Comparison of ENCODE assay signal across 1 cellular context in the genomic region with DNA sequence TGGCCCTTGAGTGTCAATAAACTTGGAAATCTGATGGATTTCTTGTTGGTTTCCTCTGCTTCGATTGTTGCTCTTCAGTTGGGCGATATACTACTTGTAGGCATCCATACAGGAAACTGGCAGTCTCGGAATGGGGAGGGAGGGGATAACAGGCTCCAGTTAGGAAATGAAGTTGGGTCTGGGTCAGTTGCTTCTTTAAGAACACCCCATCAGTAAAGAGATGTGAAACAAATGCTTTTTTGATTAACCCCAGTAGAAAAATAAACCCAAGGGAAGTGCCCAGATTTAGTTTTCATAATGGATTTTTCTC.
TF ChIP-seq lines count a peak whose summit lies in the region.

No MANE protein-coding gene starts in this region.

TF ChIP-seq in GM23338, 12 proteins besides CTCF, POLR2A, EP300 and RAD21 (continued from another document):
- TF ChIP-seq EZH2phosphoT487 (IDR thresholded peaks at IDR 0.05; ENCODE audit: unreplicated experiment), result no peak
- TF ChIP-seq, protein P1, sequence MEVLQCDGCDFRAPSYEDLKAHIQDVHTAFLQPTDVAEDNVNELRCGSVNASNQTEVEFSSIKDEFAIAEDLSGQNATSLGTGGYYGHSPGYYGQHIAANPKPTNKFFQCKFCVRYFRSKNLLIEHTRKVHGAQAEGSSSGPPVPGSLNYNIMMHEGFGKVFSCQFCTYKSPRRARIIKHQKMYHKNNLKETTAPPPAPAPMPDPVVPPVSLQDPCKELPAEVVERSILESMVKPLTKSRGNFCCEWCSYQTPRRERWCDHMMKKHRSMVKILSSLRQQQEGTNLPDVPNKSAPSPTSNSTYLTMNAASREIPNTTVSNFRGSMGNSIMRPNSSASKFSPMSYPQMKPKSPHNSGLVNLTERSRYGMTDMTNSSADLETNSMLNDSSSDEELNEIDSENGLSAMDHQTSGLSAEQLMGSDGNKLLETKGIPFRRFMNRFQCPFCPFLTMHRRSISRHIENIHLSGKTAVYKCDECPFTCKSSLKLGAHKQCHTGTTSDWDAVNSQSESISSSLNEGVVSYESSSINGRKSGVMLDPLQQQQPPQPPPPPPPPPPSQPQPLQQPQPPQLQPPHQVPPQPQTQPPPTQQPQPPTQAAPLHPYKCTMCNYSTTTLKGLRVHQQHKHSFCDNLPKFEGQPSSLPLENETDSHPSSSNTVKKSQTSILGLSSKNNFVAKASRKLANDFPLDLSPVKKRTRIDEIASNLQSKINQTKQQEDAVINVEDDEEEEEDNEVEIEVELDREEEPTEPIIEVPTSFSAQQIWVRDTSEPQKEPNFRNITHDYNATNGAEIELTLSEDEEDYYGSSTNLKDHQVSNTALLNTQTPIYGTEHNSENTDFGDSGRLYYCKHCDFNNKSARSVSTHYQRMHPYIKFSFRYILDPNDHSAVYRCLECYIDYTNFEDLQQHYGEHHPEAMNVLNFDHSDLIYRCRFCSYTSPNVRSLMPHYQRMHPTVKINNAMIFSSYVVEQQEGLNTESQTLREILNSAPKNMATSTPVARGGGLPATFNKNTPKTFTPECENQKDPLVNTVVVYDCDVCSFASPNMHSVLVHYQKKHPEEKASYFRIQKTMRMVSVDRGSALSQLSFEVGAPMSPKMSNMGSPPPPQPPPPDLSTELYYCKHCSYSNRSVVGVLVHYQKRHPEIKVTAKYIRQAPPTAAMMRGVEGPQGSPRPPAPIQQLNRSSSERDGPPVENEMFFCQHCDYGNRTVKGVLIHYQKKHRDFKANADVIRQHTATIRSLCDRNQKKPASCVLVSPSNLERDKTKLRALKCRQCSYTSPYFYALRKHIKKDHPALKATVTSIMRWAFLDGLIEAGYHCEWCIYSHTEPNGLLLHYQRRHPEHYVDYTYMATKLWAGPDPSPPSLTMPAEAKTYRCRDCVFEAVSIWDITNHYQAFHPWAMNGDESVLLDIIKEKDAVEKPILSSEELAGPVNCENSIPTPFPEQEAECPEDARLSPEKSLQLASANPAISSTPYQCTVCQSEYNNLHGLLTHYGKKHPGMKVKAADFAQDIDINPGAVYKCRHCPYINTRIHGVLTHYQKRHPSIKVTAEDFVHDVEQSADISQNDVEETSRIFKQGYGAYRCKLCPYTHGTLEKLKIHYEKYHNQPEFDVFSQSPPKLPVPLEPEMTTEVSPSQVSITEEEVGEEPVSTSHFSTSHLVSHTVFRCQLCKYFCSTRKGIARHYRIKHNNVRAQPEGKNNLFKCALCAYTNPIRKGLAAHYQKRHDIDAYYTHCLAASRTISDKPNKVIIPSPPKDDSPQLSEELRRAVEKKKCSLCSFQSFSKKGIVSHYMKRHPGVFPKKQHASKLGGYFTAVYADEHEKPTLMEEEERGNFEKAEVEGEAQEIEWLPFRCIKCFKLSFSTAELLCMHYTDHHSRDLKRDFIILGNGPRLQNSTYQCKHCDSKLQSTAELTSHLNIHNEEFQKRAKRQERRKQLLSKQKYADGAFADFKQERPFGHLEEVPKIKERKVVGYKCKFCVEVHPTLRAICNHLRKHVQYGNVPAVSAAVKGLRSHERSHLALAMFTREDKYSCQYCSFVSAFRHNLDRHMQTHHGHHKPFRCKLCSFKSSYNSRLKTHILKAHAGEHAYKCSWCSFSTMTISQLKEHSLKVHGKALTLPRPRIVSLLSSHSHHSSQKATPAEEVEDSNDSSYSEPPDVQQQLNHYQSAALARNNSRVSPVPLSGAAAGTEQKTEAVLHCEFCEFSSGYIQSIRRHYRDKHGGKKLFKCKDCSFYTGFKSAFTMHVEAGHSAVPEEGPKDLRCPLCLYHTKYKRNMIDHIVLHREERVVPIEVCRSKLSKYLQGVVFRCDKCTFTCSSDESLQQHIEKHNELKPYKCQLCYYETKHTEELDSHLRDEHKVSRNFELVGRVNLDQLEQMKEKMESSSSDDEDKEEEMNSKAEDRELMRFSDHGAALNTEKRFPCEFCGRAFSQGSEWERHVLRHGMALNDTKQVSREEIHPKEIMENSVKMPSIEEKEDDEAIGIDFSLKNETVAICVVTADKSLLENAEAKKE (CRISPR knock-in tag; IDR thresholded peaks at IDR 0.05), result no peak
- no peak for TF ChIP-seq JUNB (IDR thresholded peaks at IDR 0.05; ENCODE audit: unreplicated experiment)
- TF ChIP-seq, protein P2, sequence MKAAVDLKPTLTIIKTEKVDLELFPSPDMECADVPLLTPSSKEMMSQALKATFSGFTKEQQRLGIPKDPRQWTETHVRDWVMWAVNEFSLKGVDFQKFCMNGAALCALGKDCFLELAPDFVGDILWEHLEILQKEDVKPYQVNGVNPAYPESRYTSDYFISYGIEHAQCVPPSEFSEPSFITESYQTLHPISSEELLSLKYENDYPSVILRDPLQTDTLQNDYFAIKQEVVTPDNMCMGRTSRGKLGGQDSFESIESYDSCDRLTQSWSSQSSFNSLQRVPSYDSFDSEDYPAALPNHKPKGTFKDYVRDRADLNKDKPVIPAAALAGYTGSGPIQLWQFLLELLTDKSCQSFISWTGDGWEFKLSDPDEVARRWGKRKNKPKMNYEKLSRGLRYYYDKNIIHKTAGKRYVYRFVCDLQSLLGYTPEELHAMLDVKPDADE (IDR thresholded peaks at IDR 0.05), result no peak
